14 cellular contexts compared by ENCODE assay signal in genomic region chr9:76686756-76687155, GRCh38.
DNase-seq lines count a peak whose midpoint lies in the region; ATAC-seq and TF ChIP-seq lines count a peak whose summit lies in the region.
"Had no signal": no experiment of that assay in that cellular context is flagged by ENCODE, and none has a peak within 500 bp of the region (broad histone marks: within the 10 kb centered on the region; RNA-seq: fewer than 3 reads in every experiment).

No MANE protein-coding gene starts in this region.

- no peak for ATAC-seq in HG03280 (IDR thresholded peaks at IDR 0.05; ENCODE audit: unreplicated experiment)
- ATAC-seq: CD8-positive, alpha-beta T cell had no signal

- H3K79me2 ChIP-seq in ACC112 (ENCODE audit: control insufficient read depth, insufficient read depth, low read length, unreplicated experiment) = no peaks in the 10 kb centered on the region
- H3K79me2 ChIP-seq in osteoblast (ENCODE audit: insufficient read depth, low read length) = no peaks in the 10 kb centered on the region

- DNase-seq in caudate nucleus (lab: John Stamatoyannopoulos, UW) (no peak), osteoblast (ENCODE audit: insufficient read length, low spot score, missing footprints) (no peak), A673 (ENCODE audit: low spot score) (no peak), SW480 (ENCODE audit: low spot score) (no peak)
- DNase-seq: CD8-positive, alpha-beta T cell; COR-L47; DND-41; GDM1; GOT3; IMR-90 had no signal

- H2AFZ ChIP-seq in ACC112 (ENCODE audit: low read length, unreplicated experiment) = no peak overlapping the region
- H2AFZ ChIP-seq in osteoblast (ENCODE audit: low read length) = no peak overlapping the region

- BruUV-seq in A673 (replicated peaks; lab: Mats Ljungman, UMichigan) = no TSS peak

- no peaks in the 10 kb centered on the region for H3K27me3 ChIP-seq in ACC112 (ENCODE audit: insufficient read depth, low read length)
- no peaks in the 10 kb centered on the region for H3K27me3 ChIP-seq in osteoblast (ENCODE audit: insufficient read depth, low read length)
- peaks cover 45% of the 10 kb centered on the region for H3K27me3 ChIP-seq in A673 (replicated peaks; ENCODE audit: insufficient read depth, low read depth, low read length, poor library complexity)

- POLR2A ChIA-PET in HEK293 (lab: Yijun Ruan, JAX) (no interaction called here), A673 (lab: Charles Lee; ENCODE audit: low non-redundant PET) (no interaction called here)

- H3K27ac ChIP-seq in ACC112 (ENCODE audit: low read depth, low read length) (peak overlapping the region; percentile 94), HEK293 (ENCODE audit: extremely low read depth, low read depth, low read length) (no peak overlapping the region), caudate nucleus (ENCODE audit: low read depth, low read length) (peak overlapping the region; percentile 78), osteoblast (ENCODE audit: low read depth, low read length) (peak overlapping the region; percentile 94), A673 (ENCODE audit: low read depth, low read length, poor library complexity, severe bottlenecking) (no peak overlapping the region)

- peaks cover 30% of the 10 kb centered on the region for H3K4me1 ChIP-seq in ACC112 (ENCODE audit: control insufficient read depth, insufficient read depth, low read length, unreplicated experiment)
- no peaks in the 10 kb centered on the region for H3K4me1 ChIP-seq in HEK293 (ENCODE audit: control insufficient read depth, insufficient read depth, low read length)
- H3K4me1 ChIP-seq in osteoblast (ENCODE audit: insufficient read depth, low read length) = peaks cover 24% of the 10 kb centered on the region
- no peaks in the 10 kb centered on the region for H3K4me1 ChIP-seq in A673 (ENCODE audit: insufficient read depth, low read length, poor library complexity, severe bottlenecking)
- H3K4me1 ChIP-seq: HAP-1 had no signal

- intact Hi-C loops in A673 (cut with micrococcal nuclease; ENCODE audit: unreplicated experiment) = no loop called here

- no peak for TF ChIP-seq CTCF in HEK293 (tag by site-specific recombination; IDR thresholded peaks at IDR 0.05)
- TF ChIP-seq CTCF in osteoblast (IDR thresholded peaks at IDR 0.05; ENCODE audit: extremely low read depth, low read depth, low read length) = no peak
- no peak for TF ChIP-seq CTCF in A673 (conservative IDR thresholded peaks at IDR 0.05; ENCODE audit: low read depth, low read length)

- H3K4me2 ChIP-seq in osteoblast (ENCODE audit: insufficient read depth, low read length) = no peak overlapping the region

- no peak overlapping the region for H3K4me3 ChIP-seq in ACC112 (ENCODE audit: low read depth, low read length)
- H3K4me3 ChIP-seq in HEK293 (ENCODE audit: low read depth, low read length) = no peak overlapping the region
- no peak overlapping the region for H3K4me3 ChIP-seq in osteoblast (ENCODE audit: insufficient read depth, low read length)
- no peak overlapping the region for H3K4me3 ChIP-seq in A673 (ENCODE audit: low read depth, low read length, poor library complexity, severe bottlenecking)
- H3K4me3 ChIP-seq: HAP-1 had no signal

- CTCF ChIA-PET in HEK293 (lab: Yijun Ruan, JAX) = interaction anchor here (0.6 to 0.8 kb wide), 3 partner anchors 71 to 240 kb away, joined by 3 read pairs; no protein-coding TSS in a partner anchor
- CTCF ChIA-PET in A673 (lab: Charles Lee) = no interaction called here

- no peaks in the 10 kb centered on the region for H4K20me1 ChIP-seq in osteoblast (ENCODE audit: insufficient read depth, low read length)

- H3K36me3 ChIP-seq in ACC112 (ENCODE audit: insufficient read depth, low read length) (no peaks in the 10 kb centered on the region), HEK293 (ENCODE audit: control insufficient read depth in 2 of 2, insufficient read depth in 1 of 2, low read length in 2 of 2) (no peaks in the 10 kb centered on the region), osteoblast (ENCODE audit: insufficient read depth, low read length) (no peaks in the 10 kb centered on the region), A673 (ENCODE audit: insufficient read depth, low read length, poor library complexity, severe bottlenecking) (no peaks in the 10 kb centered on the region)
- H3K36me3 ChIP-seq: HAP-1 had no signal

- H3K9me3 ChIP-seq in HEK293 (ENCODE audit: control insufficient read depth, insufficient read depth, low read depth, low read length) (no peaks in the 10 kb centered on the region), osteoblast (ENCODE audit: low read depth, low read length) (no peaks in the 10 kb centered on the region), A673 (ENCODE audit: low read depth, low read length, poor library complexity, severe bottlenecking) (no peaks in the 10 kb centered on the region)
- H3K9me3 ChIP-seq: HAP-1 had no signal

TF ChIP-seq in HEK293, 187 proteins besides CTCF, POLR2A, EP300 and RAD21:
- TF ChIP-seq ZNF560 (tag by site-specific recombination; IDR thresholded peaks at IDR 0.05; ENCODE audit: borderline replicate concordance) = no peak
- TF ChIP-seq ZNF121 (tag by site-specific recombination; IDR thresholded peaks at IDR 0.05) = peak; percentile 65

Comparison
In these comparisons a context has a peak if more than half of its experiments do, and no peak if none do; other contexts are left out.
1. H3K27ac ChIP-seq: peak in ACC112 (single experiment), caudate nucleus (single experiment) and osteoblast (single experiment); none in HEK293 (single experiment) and A673 (single experiment).